In genomic region chr15:41774062-41774872, GRCh38 we compare ENCODE assay signal across 1 cellular context.
A peak's percentile ranks its signal among the peaks of the same experiment; 100 is the strongest.
TF ChIP-seq lines count a peak whose summit lies in the region.

TSS of gene MAPKBP1 (plus strand) at chr15:41774484. CDS start at chr15:41775276, 792 bp downstream.

TF ChIP-seq in GM12878, 131 proteins besides CTCF, POLR2A, EP300 and RAD21 (continued from another document):
- no peak for TF ChIP-seq BCLAF1 (IDR thresholded peaks at IDR 0.05)
- no peak for TF ChIP-seq KAT2A (conservative IDR thresholded peaks at IDR 0.05; ENCODE audit: control insufficient read depth, low read depth, low read length)
- no peak for TF ChIP-seq KLF5 (IDR thresholded peaks at IDR 0.05; ENCODE audit: partially characterized antibody)
- peak; percentile 92; the same call in 1 of the 2 replicates for TF ChIP-seq NBN (IDR thresholded peaks at IDR 0.05)
- peak; percentile 42 for TF ChIP-seq SIN3A (IDR thresholded peaks at IDR 0.05; ENCODE audit: low read depth, low read length)
- no peak for TF ChIP-seq RFX5 (IDR thresholded peaks at IDR 0.05; ENCODE audit: low read depth, low read length)
- TF ChIP-seq RELB (IDR thresholded peaks at IDR 0.05; ENCODE audit: low read depth), result peak; percentile 71
- TF ChIP-seq ZBED1 (IDR thresholded peaks at IDR 0.05; ENCODE audit: borderline replicate concordance), result no peak
- TF ChIP-seq HCFC1 (IDR thresholded peaks at IDR 0.05; ENCODE audit: low read length), result peak; percentile 17; the same call in 1 of the 2 replicates
- TF ChIP-seq, protein P1, sequence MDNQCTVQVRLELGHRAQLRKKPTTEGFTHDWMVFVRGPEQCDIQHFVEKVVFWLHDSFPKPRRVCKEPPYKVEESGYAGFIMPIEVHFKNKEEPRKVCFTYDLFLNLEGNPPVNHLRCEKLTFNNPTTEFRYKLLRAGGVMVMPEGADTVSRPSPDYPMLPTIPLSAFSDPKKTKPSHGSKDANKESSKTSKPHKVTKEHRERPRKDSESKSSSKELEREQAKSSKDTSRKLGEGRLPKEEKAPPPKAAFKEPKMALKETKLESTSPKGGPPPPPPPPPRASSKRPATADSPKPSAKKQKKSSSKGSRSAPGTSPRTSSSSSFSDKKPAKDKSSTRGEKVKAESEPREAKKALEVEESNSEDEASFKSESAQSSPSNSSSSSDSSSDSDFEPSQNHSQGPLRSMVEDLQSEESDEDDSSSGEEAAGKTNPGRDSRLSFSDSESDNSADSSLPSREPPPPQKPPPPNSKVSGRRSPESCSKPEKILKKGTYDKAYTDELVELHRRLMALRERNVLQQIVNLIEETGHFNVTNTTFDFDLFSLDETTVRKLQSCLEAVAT (IDR thresholded peaks at IDR 0.05), result 0 out of 2 replicates have a peak, but pooled peaks have one; percentile 56
